ENCODE assay signal across 9 cellular contexts in the genomic region with DNA sequence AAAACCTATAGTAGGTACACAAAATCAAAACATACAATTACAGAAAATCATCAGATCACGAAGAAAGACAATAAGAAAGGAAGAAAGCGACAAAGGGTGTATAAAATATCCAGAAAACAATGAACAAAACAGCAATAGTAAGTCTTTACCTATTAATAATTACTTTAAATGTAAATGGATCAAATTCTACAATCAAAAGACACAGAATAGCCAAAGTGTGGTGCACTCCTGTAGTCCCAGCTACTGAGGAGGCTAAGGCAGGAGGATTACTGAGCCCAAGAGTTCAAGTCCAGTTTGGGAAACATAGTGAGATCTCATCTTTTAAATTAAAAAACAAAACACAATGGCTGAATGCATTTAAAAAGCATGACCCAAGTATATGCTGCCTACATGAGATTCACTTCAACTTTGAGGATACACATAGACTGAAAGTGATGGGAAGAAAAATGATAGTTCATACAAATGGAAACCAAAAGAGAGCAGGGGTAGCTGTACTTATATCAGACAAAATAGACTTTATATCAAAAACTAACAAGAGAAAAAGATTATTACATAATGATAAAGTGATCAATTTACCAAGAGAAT. TPM values are rescaled to one million over a fixed set of nuclear protein-coding genes. Genes with fewer than 3 reads are reported as not detected.
"Had no signal": no experiment of that assay in that cellular context is flagged by ENCODE, and none has a peak within 500 bp of the region (broad histone marks: within the 10 kb centered on the region; RNA-seq: fewer than 3 reads in every experiment).

No MANE protein-coding gene starts in this region.

- ATAC-seq: GM12878 had no signal

- H3K4me3 ChIP-seq: GM12878 had no signal

- DNase-seq: GDM1, GF-D8 had no signal

- FAIRE-seq: G401.6, GM12878, GM12891, GM12892, GM18507, GM19239 had no signal

RNA-seq across cellular contexts. Expression of a gene that starts 40.6 kb away (rescaled TPM):
- total RNA-seq: G401, GM12878 had no signal
- polyA plus RNA-seq: GM12878 had no signal

RNA-seq across cellular contexts. Expression of a gene that starts 58.2 kb away (rescaled TPM):
- total RNA-seq: G401, GM12878 had no signal
- polyA plus RNA-seq: GM12878 had no signal
